In the genomic region with DNA sequence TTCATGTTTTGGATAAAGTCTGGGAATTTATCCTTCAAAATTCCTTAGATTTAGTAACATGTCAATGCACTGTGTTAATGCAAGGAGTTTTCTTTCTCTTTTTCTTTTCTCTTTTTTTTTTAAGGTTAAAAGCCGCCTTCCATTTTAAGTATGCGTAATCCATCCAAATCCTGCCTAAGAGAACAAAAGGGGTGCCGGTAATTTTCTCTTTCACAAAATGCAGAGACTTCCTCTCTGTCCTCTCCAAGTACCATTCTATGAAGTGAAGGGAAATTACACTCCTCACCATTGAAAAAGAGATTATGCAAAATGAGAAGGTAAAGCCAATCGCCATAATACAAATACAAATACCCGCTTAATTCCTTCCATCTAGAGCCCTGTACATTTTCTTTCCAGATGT, we compare ENCODE assay signal across 20 cellular contexts.
"Had no signal": no experiment of that assay in that cellular context is flagged by ENCODE, and none has a peak within 500 bp of the region (broad histone marks: within the 10 kb centered on the region; RNA-seq: fewer than 3 reads in every experiment).

No MANE protein-coding gene starts in this region.

- H3K9me3 ChIP-seq: adrenal gland, gastroesophageal sphincter, neutrophil, tibial nerve had no signal

- H3K27ac ChIP-seq: adrenal gland, cardiac muscle cell, gastroesophageal sphincter, heart left ventricle, left ventricle myocardium inferior, neutrophil had no signal

- H3K27me3 ChIP-seq: adrenal gland, cardiac muscle cell, gastroesophageal sphincter, heart left ventricle, neutrophil, tibial nerve had no signal

- H3K27me3 Mint-ChIP-seq: activated CD4-positive, alpha-beta memory T cell treated with anti-CD3 and anti-CD28 coated beads for 36 hours; naive B cell; stimulated activated naive CD8-positive, alpha-beta T cell treated with anti-CD3 and anti-CD28 coated beads, Interleukin-15, Interleukin-2, amounts not matched to agents 100 ng/mL and 50 ng/mL, for 24 hours had no signal

- H3K4me1 Mint-ChIP-seq: activated B cell treated with CpG ODN at 0.5 μM for 24 hours, immature natural killer cell, naive B cell had no signal

- H3K9me3 Mint-ChIP-seq: activated B cell treated with CpG ODN at 0.5 μM for 24 hours; activated T-helper 1 cell treated with anti-CD3 and anti-CD28 coated beads, Interleukin-12 subunit alpha, Interleukin-12 subunit beta, Interleukin-2, Interleukin-4 antibody, amounts not matched to agents 30 ng/mL and 10 ng/mL and 1 ng/mL, durations not matched to agents 14 hours and 24 hours and 36 hours; T-helper 2 cell treated with Interferon-gamma antibody and Interleukin-4, amounts not matched to agents 5 μg/mL and 100 μg/mL, for 36 hours had no signal

- H3K36me3 Mint-ChIP-seq: activated CD4-positive, alpha-beta memory T cell treated with anti-CD3 and anti-CD28 coated beads for 36 hours; activated naive CD4-positive, alpha-beta T cell treated with anti-CD3 and anti-CD28 coated beads, Interleukin-2, amount 50 U/mL, for 72 hours; naive B cell had no signal

- H3K27ac Mint-ChIP-seq: activated B cell treated with CpG ODN at 0.5 μM for 24 hours; activated CD4-positive, alpha-beta memory T cell treated with anti-CD3 and anti-CD28 coated beads for 36 hours; activated naive CD4-positive, alpha-beta T cell treated with anti-CD3 and anti-CD28 coated beads, Interleukin-2, amount 50 U/mL, for 72 hours; activated T-helper 1 cell treated with anti-CD3 and anti-CD28 coated beads, Interleukin-12 subunit alpha, Interleukin-12 subunit beta, Interleukin-2, Interleukin-4 antibody, amounts not matched to agents 30 ng/mL and 10 ng/mL and 1 ng/mL, durations not matched to agents 14 hours and 24 hours and 36 hours; immature natural killer cell; naive B cell; stimulated activated naive CD8-positive, alpha-beta T cell treated with anti-CD3 and anti-CD28 coated beads, Interleukin-15, Interleukin-2, amounts not matched to agents 100 ng/mL and 50 ng/mL, for 24 hours; T-helper 2 cell treated with Interferon-gamma antibody and Interleukin-4, amounts not matched to agents 5 μg/mL and 100 μg/mL, for 36 hours had no signal

- H3K4me3 Mint-ChIP-seq: activated B cell treated with CpG ODN at 0.5 μM for 24 hours; activated CD4-positive, alpha-beta memory T cell treated with anti-CD3 and anti-CD28 coated beads for 36 hours; activated T-helper 1 cell treated with anti-CD3 and anti-CD28 coated beads, Interleukin-12 subunit alpha, Interleukin-12 subunit beta, Interleukin-2, Interleukin-4 antibody, amounts not matched to agents 30 ng/mL and 10 ng/mL and 1 ng/mL, durations not matched to agents 14 hours and 24 hours and 36 hours; immature natural killer cell; naive B cell; stimulated activated naive CD8-positive, alpha-beta T cell treated with anti-CD3 and anti-CD28 coated beads, Interleukin-15, Interleukin-2, amounts not matched to agents 100 ng/mL and 50 ng/mL, for 24 hours; T-helper 2 cell treated with Interferon-gamma antibody and Interleukin-4, amounts not matched to agents 5 μg/mL and 100 μg/mL, for 36 hours had no signal

- DNase-seq: activated B cell treated with CpG ODN at 0.5 μM for 24 hours; activated CD4-positive, alpha-beta memory T cell treated with anti-CD3 and anti-CD28 coated beads for 36 hours; activated CD4-positive, alpha-beta T cell treated with anti-CD3 and anti-CD28 coated beads for 4 hours; activated gamma-delta T cell treated with Interleukin-2 at 50 U/mL for 16 hours; activated T-cell treated with anti-CD3 and anti-CD28 coated beads for 4 hours; adrenal gland; heart left ventricle; immature natural killer cell; kidney glomerular epithelial cell; left ventricle myocardium inferior; naive B cell; stimulated activated CD4-positive, alpha-beta T cell treated with anti-CD3 and anti-CD28 coated beads, Interleukin-2, amount 100 ng/mL, for 24 hours had no signal

- H3K4me3 ChIP-seq: adrenal gland, cardiac muscle cell, gastroesophageal sphincter, heart left ventricle, left ventricle myocardium inferior, tibial nerve had no signal

- H3K4me1 ChIP-seq: adrenal gland, heart left ventricle, left ventricle myocardium inferior had no signal

- H3K36me3 ChIP-seq: adrenal gland, cardiac muscle cell, gastroesophageal sphincter, heart left ventricle, left ventricle myocardium inferior, neutrophil, tibial nerve had no signal
